Comparison of ENCODE assay signal across 10 cellular contexts in genomic region chr1:147580200-147580557, GRCh38. TPM values are rescaled to one million over a fixed set of nuclear protein-coding genes. Genes with fewer than 3 reads are reported as not detected.
DNase-seq lines count a peak whose midpoint lies in the region; ATAC-seq and TF ChIP-seq lines count a peak whose summit lies in the region.
"Had no signal": no experiment of that assay in that cellular context is flagged by ENCODE, and none has a peak within 500 bp of the region (broad histone marks: within the 10 kb centered on the region; RNA-seq: fewer than 3 reads in every experiment).

No MANE protein-coding gene starts in this region.

- H3K4me1 ChIP-seq in fibroblast of lung (ENCODE audit: control insufficient read depth, extremely low read depth, insufficient read depth, low read length) (no peaks in the 10 kb centered on the region), uterus (peaks cover 0 to 10% of the 10 kb centered on the region in 2 donors)
- H3K4me1 ChIP-seq: BE2C had no signal

- H3K27ac ChIP-seq in SK-N-MC (peak overlapping the region; percentile 68), fibroblast of lung (ENCODE audit: insufficient read depth, low read length) (no peak overlapping the region), uterus (peak overlapping the region; percentile 33 to 52)

- H3K36me3 Mint-ChIP-seq in activated naive CD4-positive, alpha-beta T cell treated with anti-CD3 and anti-CD28 coated beads, Interleukin-2, amount 50 U/mL, for 72 hours, result no peaks in the 10 kb centered on the region

- no peaks in the 10 kb centered on the region for H3K79me2 ChIP-seq in fibroblast of lung (ENCODE audit: control insufficient read depth, insufficient read depth, low read length)

- peak; percentile 28 to 70 for ATAC-seq in activated naive CD4-positive, alpha-beta T cell treated with anti-CD3 and anti-CD28 coated beads, Interleukin-2, amount 50 U/mL, for 72 hours

- no peak for TF ChIP-seq POLR2A in uterus (IDR thresholded peaks at IDR 0.05)

- H3K9me3 ChIP-seq in SK-N-MC (ENCODE audit: low read depth, low read length) (no peaks in the 10 kb centered on the region), fibroblast of lung (ENCODE audit: control insufficient read depth, insufficient read depth, low read depth, low read length) (no peaks in the 10 kb centered on the region), uterus (no peaks in the 10 kb centered on the region)
- H3K9me3 ChIP-seq: BE2C had no signal

- H3K4me2 ChIP-seq in fibroblast of lung (ENCODE audit: extremely low read depth, insufficient read depth, low read length), result no peak overlapping the region

- H3K27me3 ChIP-seq in fibroblast of lung (ENCODE audit: control insufficient read depth, insufficient read depth, low read length), result no peaks in the 10 kb centered on the region
- H3K27me3 ChIP-seq in uterus, result no peaks in the 10 kb centered on the region
- H3K27me3 ChIP-seq: BE2C had no signal

- H3K36me3 ChIP-seq in SK-N-MC (ENCODE audit: insufficient read depth, low read length) (no peaks in the 10 kb centered on the region), fibroblast of lung (ENCODE audit: control insufficient read depth, insufficient read depth, low read length) (no peaks in the 10 kb centered on the region), uterus (no peaks in the 10 kb centered on the region)
- H3K36me3 ChIP-seq: BE2C had no signal

- H3K9ac ChIP-seq in SK-N-MC (ENCODE audit: insufficient read length), result no peak overlapping the region
- no peak overlapping the region for H3K9ac ChIP-seq in fibroblast of lung (ENCODE audit: insufficient read depth, low read length)

- peak overlapping the region; percentile 38 for H3K4me3 ChIP-seq in SK-N-MC
- H3K4me3 ChIP-seq in fibroblast of lung (replicated peaks in 1 of 4; ENCODE audit: control extremely low read depth in 1 of 4, insufficient read depth in 1 of 4, low read depth in 3 of 4, low read length in 4 of 4), result no peak overlapping the region
- no peak overlapping the region for H3K4me3 ChIP-seq in uterus

- no peaks in the 10 kb centered on the region for H4K20me1 ChIP-seq in fibroblast of lung (ENCODE audit: control insufficient read depth, extremely low read depth, insufficient read depth, low read length)

- intact Hi-C loops in uterus (cut with DNase I; ENCODE audit: low total_unique reads), result no loop called here

- TF ChIP-seq CTCF in fibroblast of lung (conservative IDR thresholded peaks at IDR 0.05 in 1 of 2, IDR thresholded peaks at IDR 0.05 in 1 of 2; ENCODE audit: low read depth in 1 of 2, low read length in 2 of 2), result no peak
- no peak for TF ChIP-seq CTCF in uterus (IDR thresholded peaks at IDR 0.05)

- no peaks in the 10 kb centered on the region for H3K9me3 Mint-ChIP-seq in activated naive CD4-positive, alpha-beta T cell treated with anti-CD3 and anti-CD28 coated beads, Interleukin-2, amount 50 U/mL, for 72 hours

- H3K27ac Mint-ChIP-seq in activated naive CD4-positive, alpha-beta T cell treated with anti-CD3 and anti-CD28 coated beads, Interleukin-2, amount 50 U/mL, for 72 hours, result peak overlapping the region; percentile 8 to 50

- no peak overlapping the region for H2AFZ ChIP-seq in fibroblast of lung (ENCODE audit: low read length)

- no peak for DNase-seq in activated naive CD4-positive, alpha-beta T cell treated with anti-CD3 and anti-CD28 coated beads, Interleukin-2, amount 50 U/mL, for 72 hours (ENCODE audit: low spot score in 2 of 2)
- no peak for DNase-seq in activated naive CD4-positive, alpha-beta T cell treated with anti-CD3 and anti-CD28 coated beads, Interleukin-2, amount 50 U/mL, for 16 hours
- DNase-seq in SK-N-MC (ENCODE audit: low read depth, low spot score) (peak; percentile 84), fibroblast of lung (ENCODE audit: low read depth in 2 of 2) (peak; percentile 55 to 64), uterus (no peak), T1000 (lab: John Stamatoyannopoulos, UW) (no peak), NCI-H2196 (lab: John Stamatoyannopoulos, UW; ENCODE audit: unreplicated experiment) (no peak), NCI-H128 (lab: John Stamatoyannopoulos, UW; ENCODE audit: unreplicated experiment) (no peak)
- DNase-seq: BE2C, NCI-H748 treated with DMSO at 0.1 percent for 48 hours had no signal

RNA-seq across cellular contexts. Expression of gene BCL9, which starts 38.9 kb away (rescaled TPM):
- 10 to 100 TPM; 24.8 to 34.3 TPM for total RNA-seq in activated naive CD4-positive, alpha-beta T cell treated with anti-CD3 and anti-CD28 coated beads, Interleukin-2, amount 50 U/mL, for 72 hours
- 2.6 and 5.4 TPM in 2 replicates for total RNA-seq in fibroblast of lung
- polyA plus RNA-seq in fibroblast of lung, result 4.8 and 9.7 TPM in 2 replicates
- 8.1 and 9.7 TPM in 2 replicates for polyA plus RNA-seq in fibroblast of lung (2012)
- 7.5 and 10.4 TPM in 2 replicates for polyA minus RNA-seq in fibroblast of lung (ENCODE audit: low replicate concordance)
- 10 to 100 TPM in 2 of 4 donors, 1 to 10 TPM in 2; 4.6 to 55.1 (median 9.9) TPM for total RNA-seq in uterus

Comparison
In these comparisons a context has a peak if more than half of its experiments do, and no peak if none do; other contexts are left out.
1. DNase-seq: peak in SK-N-MC (single experiment) and fibroblast of lung (2 of 2); none in activated naive CD4-positive, alpha-beta T cell treated with anti-CD3 and anti-CD28 coated beads, Interleukin-2, amount 50 U/mL, for 72 hours (0 of 2), activated naive CD4-positive, alpha-beta T cell treated with anti-CD3 and anti-CD28 coated beads, Interleukin-2, amount 50 U/mL, for 16 hours (single experiment), uterus (0 of 2), T1000 (single experiment), NCI-H2196 (single experiment) and NCI-H128 (single experiment).